1 cellular context compared by ENCODE assay signal in the genomic region with DNA sequence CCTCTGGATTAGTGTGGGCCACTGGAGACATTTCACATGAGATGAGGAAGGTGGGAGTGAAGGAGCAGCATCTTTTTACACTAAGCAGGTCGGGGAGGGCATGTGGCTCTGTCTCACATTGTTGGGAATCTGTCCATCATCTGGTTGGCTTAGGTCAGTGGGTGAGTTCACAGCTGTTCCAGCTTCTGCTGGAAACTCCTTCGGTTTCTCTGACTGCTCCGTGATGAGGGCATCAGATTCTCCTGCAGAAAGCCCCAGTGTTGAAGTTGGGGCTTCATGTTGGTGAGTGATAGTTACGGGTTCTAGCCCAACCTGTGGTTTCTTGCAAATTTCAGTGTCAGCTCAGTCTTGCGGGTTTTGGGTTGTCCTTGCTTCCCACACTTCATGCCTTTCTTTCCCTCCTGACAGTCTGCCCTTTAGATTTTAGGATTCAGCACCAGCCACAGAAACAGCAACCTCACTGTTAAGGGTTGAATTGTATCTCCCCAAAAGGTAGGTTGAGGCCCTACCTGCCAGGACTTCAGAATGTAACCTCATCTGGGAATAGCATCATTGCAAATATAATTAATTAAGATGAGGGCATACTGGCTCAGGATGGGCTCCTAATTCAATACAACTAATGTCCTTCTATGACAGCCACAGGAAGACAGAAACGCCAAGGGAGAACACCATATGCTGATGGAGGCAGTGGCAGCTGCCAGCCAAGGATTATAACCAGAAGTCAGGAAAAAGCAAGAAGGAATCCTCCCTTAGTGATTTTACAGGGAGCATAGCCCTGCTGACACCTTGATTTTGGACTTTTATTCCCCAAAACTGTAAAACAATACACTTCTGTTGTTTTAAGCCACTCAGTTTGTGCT.
TF ChIP-seq lines count a peak whose summit lies in the region.

No MANE protein-coding gene starts in this region.

TF ChIP-seq in SK-N-SH treated with all-trans-retinoic acid at 6 μM for 48 hours, 23 proteins besides CTCF, POLR2A, EP300 and RAD21 (continued from another document):
- TF ChIP-seq, protein P1, sequence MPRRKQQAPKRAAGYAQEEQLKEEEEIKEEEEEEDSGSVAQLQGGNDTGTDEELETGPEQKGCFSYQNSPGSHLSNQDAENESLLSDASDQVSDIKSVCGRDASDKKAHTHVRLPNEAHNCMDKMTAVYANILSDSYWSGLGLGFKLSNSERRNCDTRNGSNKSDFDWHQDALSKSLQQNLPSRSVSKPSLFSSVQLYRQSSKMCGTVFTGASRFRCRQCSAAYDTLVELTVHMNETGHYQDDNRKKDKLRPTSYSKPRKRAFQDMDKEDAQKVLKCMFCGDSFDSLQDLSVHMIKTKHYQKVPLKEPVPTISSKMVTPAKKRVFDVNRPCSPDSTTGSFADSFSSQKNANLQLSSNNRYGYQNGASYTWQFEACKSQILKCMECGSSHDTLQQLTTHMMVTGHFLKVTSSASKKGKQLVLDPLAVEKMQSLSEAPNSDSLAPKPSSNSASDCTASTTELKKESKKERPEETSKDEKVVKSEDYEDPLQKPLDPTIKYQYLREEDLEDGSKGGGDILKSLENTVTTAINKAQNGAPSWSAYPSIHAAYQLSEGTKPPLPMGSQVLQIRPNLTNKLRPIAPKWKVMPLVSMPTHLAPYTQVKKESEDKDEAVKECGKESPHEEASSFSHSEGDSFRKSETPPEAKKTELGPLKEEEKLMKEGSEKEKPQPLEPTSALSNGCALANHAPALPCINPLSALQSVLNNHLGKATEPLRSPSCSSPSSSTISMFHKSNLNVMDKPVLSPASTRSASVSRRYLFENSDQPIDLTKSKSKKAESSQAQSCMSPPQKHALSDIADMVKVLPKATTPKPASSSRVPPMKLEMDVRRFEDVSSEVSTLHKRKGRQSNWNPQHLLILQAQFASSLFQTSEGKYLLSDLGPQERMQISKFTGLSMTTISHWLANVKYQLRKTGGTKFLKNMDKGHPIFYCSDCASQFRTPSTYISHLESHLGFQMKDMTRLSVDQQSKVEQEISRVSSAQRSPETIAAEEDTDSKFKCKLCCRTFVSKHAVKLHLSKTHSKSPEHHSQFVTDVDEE (CRISPR knock-in tag; IDR thresholded peaks at IDR 0.05), result no peak
- TF ChIP-seq ARNTL (CRISPR knock-in tag; IDR thresholded peaks at IDR 0.05; ENCODE audit: borderline replicate concordance, low read depth) (no peak), TCF4 (CRISPR knock-in tag; IDR thresholded peaks at IDR 0.05; ENCODE audit: borderline replicate concordance) (no peak), TOX (CRISPR knock-in tag; IDR thresholded peaks at IDR 0.05; ENCODE audit: borderline replicate concordance) (no peak), SNAI2 (CRISPR knock-in tag; IDR thresholded peaks at IDR 0.05) (no peak), ZNF565 (CRISPR knock-in tag; conservative IDR thresholded peaks at IDR 0.05; ENCODE audit: low read depth) (no peak), PPARA (CRISPR knock-in tag; IDR thresholded peaks at IDR 0.05; ENCODE audit: borderline replicate concordance) (no peak), ISL1 (CRISPR knock-in tag; IDR thresholded peaks at IDR 0.05) (no peak)
- TF ChIP-seq, protein P2, sequence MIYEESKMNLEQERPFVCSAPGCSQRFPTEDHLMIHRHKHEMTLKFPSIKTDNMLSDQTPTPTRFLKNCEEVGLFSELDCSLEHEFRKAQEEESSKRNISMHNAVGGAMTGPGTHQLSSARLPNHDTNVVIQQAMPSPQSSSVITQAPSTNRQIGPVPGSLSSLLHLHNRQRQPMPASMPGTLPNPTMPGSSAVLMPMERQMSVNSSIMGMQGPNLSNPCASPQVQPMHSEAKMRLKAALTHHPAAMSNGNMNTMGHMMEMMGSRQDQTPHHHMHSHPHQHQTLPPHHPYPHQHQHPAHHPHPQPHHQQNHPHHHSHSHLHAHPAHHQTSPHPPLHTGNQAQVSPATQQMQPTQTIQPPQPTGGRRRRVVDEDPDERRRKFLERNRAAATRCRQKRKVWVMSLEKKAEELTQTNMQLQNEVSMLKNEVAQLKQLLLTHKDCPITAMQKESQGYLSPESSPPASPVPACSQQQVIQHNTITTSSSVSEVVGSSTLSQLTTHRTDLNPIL (CRISPR knock-in tag; IDR thresholded peaks at IDR 0.05; ENCODE audit: low read depth), result no peak
- TF ChIP-seq, protein P3, sequence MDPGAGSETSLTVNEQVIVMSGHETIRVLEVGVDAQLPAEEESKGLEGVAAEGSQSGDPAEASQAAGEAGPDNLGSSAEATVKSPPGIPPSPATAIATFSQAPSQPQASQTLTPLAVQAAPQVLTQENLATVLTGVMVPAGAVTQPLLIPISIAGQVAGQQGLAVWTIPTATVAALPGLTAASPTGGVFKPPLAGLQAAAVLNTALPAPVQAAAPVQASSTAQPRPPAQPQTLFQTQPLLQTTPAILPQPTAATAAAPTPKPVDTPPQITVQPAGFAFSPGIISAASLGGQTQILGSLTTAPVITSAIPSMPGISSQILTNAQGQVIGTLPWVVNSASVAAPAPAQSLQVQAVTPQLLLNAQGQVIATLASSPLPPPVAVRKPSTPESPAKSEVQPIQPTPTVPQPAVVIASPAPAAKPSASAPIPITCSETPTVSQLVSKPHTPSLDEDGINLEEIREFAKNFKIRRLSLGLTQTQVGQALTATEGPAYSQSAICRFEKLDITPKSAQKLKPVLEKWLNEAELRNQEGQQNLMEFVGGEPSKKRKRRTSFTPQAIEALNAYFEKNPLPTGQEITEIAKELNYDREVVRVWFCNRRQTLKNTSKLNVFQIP (CRISPR knock-in tag; IDR thresholded peaks at IDR 0.05; ENCODE audit: borderline replicate concordance, low read depth), result no peak
- TF ChIP-seq, protein P4, sequence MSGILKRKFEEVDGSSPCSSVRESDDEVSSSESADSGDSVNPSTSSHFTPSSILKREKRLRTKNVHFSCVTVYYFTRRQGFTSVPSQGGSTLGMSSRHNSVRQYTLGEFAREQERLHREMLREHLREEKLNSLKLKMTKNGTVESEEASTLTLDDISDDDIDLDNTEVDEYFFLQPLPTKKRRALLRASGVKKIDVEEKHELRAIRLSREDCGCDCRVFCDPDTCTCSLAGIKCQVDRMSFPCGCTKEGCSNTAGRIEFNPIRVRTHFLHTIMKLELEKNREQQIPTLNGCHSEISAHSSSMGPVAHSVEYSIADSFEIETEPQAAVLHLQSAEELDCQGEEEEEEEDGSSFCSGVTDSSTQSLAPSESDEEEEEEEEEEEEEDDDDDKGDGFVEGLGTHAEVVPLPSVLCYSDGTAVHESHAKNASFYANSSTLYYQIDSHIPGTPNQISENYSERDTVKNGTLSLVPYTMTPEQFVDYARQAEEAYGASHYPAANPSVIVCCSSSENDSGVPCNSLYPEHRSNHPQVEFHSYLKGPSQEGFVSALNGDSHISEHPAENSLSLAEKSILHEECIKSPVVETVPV (CRISPR knock-in tag; IDR thresholded peaks at IDR 0.05), result no peak
